In the genomic region with DNA sequence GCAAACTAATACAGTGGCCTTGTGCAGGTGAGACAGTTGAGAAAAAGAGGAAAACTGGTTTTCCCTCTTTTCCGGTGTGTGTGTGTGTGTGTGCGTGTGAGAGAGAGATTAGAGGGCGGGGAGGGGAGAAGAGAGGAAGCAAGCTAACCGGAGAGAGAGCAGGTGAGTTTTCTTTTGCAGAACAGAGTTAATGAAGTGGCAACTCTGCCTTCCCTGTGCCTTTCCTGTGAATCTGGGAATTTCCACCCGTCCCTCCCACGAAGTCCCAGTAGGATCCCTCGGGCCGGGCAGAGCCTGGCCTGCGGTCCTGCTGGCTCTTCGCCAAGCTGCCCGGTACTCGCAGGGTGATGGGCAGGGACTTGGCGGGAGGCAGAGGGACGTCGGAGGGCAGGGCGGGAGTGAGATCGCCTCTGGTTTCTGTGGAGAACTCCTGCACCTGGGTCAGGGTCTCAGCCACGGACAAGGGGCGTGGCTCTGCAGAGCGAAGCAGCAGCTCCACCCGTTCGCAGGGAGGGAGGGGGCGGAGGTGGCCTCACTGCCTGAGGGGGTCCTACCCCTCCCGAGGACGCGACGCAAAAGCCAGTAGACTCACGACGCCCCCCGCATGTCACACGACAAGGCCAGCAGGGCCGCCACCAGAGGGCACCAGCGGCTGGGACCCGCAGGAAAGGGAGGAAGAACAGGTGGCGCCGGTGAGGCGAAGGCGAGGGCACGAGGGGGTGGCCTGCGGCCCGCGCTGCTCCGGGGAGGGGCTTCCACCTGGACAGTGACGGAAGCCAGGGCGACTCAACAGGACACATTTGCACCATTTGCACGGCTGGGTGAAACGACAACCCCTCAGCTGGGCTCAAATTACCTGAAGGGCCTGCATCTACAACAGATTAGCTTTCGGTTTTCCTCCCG, we compare ENCODE assay signal across 1 cellular context.
A peak's percentile ranks its signal among the peaks of the same experiment; 100 is the strongest.
TF ChIP-seq lines count a peak whose summit lies in the region.

No MANE protein-coding gene starts in this region.

TF ChIP-seq in WTC11, 78 proteins besides CTCF, POLR2A, EP300 and RAD21 (continued from another document and continues in another):
- TF ChIP-seq ZNF317 (CRISPR knock-in tag; IDR thresholded peaks at IDR 0.05; ENCODE audit: borderline replicate concordance, low read depth) (peak; percentile 79; the same call in 1 of the 2 replicates), ZNF671 (CRISPR knock-in tag; IDR thresholded peaks at IDR 0.05) (no peak; the same call in 1 of the 2 replicates), KAT7 (CRISPR knock-in tag; IDR thresholded peaks at IDR 0.05; ENCODE audit: borderline replicate concordance) (peak; percentile 57; the same call in 1 of the 2 replicates), CREB1 (CRISPR knock-in tag; IDR thresholded peaks at IDR 0.05) (peak; percentile 98), ATF1 (CRISPR knock-in tag; IDR thresholded peaks at IDR 0.05) (no peak), CREM (CRISPR knock-in tag; IDR thresholded peaks at IDR 0.05) (peak; percentile 85; the same call in 1 of the 2 replicates), RELA (CRISPR knock-in tag; IDR thresholded peaks at IDR 0.05; ENCODE audit: borderline replicate concordance) (peak; percentile 97), SMAD4 (CRISPR knock-in tag; IDR thresholded peaks at IDR 0.05) (peak; percentile 85), PRRX2 (CRISPR knock-in tag; IDR thresholded peaks at IDR 0.05) (no peak), ZNF396 (CRISPR knock-in tag; IDR thresholded peaks at IDR 0.05; ENCODE audit: borderline replicate concordance) (0 out of 2 replicates have a peak, but pooled peaks have one; percentile 4), NR3C1 (CRISPR knock-in tag; conservative IDR thresholded peaks at IDR 0.05; ENCODE audit: low read depth) (no peak), ZNF232 (CRISPR knock-in tag; IDR thresholded peaks at IDR 0.05) (peak; percentile 99), TCF7 (CRISPR knock-in tag; IDR thresholded peaks at IDR 0.05; ENCODE audit: low read depth) (peak; percentile 96), MYBL2 (CRISPR knock-in tag; IDR thresholded peaks at IDR 0.05) (peak; percentile 98), FOXJ3 (CRISPR knock-in tag; IDR thresholded peaks at IDR 0.05; ENCODE audit: borderline replicate concordance) (no peak), SMAD3 (CRISPR knock-in tag; IDR thresholded peaks at IDR 0.05; ENCODE audit: borderline replicate concordance) (peak; percentile 95), IRF2 (CRISPR knock-in tag; IDR thresholded peaks at IDR 0.05; ENCODE audit: borderline replicate concordance, low read depth) (peak; percentile 92)
- TF ChIP-seq, protein P1, sequence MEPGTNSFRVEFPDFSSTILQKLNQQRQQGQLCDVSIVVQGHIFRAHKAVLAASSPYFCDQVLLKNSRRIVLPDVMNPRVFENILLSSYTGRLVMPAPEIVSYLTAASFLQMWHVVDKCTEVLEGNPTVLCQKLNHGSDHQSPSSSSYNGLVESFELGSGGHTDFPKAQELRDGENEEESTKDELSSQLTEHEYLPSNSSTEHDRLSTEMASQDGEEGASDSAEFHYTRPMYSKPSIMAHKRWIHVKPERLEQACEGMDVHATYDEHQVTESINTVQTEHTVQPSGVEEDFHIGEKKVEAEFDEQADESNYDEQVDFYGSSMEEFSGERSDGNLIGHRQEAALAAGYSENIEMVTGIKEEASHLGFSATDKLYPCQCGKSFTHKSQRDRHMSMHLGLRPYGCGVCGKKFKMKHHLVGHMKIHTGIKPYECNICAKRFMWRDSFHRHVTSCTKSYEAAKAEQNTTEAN (CRISPR knock-in tag; IDR thresholded peaks at IDR 0.05) = peak; percentile 99
- TF ChIP-seq, protein P2, sequence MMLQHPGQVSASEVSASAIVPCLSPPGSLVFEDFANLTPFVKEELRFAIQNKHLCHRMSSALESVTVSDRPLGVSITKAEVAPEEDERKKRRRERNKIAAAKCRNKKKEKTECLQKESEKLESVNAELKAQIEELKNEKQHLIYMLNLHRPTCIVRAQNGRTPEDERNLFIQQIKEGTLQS (CRISPR knock-in tag; conservative IDR thresholded peaks at IDR 0.05) = peak; percentile 90
- TF ChIP-seq, protein P3, sequence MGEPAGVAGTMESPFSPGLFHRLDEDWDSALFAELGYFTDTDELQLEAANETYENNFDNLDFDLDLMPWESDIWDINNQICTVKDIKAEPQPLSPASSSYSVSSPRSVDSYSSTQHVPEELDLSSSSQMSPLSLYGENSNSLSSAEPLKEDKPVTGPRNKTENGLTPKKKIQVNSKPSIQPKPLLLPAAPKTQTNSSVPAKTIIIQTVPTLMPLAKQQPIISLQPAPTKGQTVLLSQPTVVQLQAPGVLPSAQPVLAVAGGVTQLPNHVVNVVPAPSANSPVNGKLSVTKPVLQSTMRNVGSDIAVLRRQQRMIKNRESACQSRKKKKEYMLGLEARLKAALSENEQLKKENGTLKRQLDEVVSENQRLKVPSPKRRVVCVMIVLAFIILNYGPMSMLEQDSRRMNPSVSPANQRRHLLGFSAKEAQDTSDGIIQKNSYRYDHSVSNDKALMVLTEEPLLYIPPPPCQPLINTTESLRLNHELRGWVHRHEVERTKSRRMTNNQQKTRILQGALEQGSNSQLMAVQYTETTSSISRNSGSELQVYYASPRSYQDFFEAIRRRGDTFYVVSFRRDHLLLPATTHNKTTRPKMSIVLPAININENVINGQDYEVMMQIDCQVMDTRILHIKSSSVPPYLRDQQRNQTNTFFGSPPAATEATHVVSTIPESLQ (CRISPR knock-in tag; IDR thresholded peaks at IDR 0.05) = no peak
- TF ChIP-seq, protein P4, sequence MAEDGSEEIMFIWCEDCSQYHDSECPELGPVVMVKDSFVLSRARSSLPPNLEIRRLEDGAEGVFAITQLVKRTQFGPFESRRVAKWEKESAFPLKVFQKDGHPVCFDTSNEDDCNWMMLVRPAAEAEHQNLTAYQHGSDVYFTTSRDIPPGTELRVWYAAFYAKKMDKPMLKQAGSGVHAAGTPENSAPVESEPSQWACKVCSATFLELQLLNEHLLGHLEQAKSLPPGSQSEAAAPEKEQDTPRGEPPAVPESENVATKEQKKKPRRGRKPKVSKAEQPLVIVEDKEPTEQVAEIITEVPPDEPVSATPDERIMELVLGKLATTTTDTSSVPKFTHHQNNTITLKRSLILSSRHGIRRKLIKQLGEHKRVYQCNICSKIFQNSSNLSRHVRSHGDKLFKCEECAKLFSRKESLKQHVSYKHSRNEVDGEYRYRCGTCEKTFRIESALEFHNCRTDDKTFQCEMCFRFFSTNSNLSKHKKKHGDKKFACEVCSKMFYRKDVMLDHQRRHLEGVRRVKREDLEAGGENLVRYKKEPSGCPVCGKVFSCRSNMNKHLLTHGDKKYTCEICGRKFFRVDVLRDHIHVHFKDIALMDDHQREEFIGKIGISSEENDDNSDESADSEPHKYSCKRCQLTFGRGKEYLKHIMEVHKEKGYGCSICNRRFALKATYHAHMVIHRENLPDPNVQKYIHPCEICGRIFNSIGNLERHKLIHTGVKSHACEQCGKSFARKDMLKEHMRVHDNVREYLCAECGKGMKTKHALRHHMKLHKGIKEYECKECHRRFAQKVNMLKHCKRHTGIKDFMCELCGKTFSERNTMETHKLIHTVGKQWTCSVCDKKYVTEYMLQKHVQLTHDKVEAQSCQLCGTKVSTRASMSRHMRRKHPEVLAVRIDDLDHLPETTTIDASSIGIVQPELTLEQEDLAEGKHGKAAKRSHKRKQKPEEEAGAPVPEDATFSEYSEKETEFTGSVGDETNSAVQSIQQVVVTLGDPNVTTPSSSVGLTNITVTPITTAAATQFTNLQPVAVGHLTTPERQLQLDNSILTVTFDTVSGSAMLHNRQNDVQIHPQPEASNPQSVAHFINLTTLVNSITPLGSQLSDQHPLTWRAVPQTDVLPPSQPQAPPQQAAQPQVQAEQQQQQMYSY (CRISPR knock-in tag; IDR thresholded peaks at IDR 0.05) = peak; percentile 74
- TF ChIP-seq, protein P5, sequence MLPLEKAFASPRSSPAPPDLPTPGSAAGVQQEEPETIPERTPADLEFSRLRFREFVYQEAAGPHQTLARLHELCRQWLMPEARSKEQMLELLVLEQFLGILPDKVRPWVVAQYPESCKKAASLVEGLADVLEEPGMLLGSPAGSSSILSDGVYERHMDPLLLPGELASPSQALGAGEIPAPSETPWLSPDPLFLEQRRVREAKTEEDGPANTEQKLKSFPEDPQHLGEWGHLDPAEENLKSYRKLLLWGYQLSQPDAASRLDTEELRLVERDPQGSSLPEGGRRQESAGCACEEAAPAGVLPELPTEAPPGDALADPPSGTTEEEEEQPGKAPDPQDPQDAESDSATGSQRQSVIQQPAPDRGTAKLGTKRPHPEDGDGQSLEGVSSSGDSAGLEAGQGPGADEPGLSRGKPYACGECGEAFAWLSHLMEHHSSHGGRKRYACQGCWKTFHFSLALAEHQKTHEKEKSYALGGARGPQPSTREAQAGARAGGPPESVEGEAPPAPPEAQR (CRISPR knock-in tag; IDR thresholded peaks at IDR 0.05) = no peak
- TF ChIP-seq, protein P6, sequence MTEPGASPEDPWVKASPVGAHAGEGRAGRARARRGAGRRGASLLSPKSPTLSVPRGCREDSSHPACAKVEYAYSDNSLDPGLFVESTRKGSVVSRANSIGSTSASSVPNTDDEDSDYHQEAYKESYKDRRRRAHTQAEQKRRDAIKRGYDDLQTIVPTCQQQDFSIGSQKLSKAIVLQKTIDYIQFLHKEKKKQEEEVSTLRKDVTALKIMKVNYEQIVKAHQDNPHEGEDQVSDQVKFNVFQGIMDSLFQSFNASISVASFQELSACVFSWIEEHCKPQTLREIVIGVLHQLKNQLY (CRISPR knock-in tag; IDR thresholded peaks at IDR 0.05) = 0 out of 2 replicates have a peak, but pooled peaks have one; percentile 61
- TF ChIP-seq, protein P7, sequence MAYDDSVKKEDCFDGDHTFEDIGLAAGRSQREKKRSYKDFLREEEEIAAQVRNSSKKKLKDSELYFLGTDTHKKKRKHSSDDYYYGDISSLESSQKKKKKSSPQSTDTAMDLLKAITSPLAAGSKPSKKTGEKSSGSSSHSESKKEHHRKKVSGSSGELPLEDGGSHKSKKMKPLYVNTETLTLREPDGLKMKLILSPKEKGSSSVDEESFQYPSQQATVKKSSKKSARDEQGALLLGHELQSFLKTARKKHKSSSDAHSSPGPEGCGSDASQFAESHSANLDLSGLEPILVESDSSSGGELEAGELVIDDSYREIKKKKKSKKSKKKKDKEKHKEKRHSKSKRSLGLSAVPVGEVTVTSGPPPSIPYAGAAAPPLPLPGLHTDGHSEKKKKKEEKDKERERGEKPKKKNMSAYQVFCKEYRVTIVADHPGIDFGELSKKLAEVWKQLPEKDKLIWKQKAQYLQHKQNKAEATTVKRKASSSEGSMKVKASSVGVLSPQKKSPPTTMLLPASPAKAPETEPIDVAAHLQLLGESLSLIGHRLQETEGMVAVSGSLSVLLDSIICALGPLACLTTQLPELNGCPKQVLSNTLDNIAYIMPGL (CRISPR knock-in tag; IDR thresholded peaks at IDR 0.05) = peak; percentile 99
- TF ChIP-seq, protein P8, sequence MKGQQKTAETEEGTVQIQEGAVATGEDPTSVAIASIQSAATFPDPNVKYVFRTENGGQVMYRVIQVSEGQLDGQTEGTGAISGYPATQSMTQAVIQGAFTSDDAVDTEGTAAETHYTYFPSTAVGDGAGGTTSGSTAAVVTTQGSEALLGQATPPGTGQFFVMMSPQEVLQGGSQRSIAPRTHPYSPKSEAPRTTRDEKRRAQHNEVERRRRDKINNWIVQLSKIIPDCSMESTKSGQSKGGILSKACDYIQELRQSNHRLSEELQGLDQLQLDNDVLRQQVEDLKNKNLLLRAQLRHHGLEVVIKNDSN (CRISPR knock-in tag; IDR thresholded peaks at IDR 0.05) = peak; percentile 88
- TF ChIP-seq, protein P9, sequence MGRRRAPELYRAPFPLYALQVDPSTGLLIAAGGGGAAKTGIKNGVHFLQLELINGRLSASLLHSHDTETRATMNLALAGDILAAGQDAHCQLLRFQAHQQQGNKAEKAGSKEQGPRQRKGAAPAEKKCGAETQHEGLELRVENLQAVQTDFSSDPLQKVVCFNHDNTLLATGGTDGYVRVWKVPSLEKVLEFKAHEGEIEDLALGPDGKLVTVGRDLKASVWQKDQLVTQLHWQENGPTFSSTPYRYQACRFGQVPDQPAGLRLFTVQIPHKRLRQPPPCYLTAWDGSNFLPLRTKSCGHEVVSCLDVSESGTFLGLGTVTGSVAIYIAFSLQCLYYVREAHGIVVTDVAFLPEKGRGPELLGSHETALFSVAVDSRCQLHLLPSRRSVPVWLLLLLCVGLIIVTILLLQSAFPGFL (CRISPR knock-in tag; IDR thresholded peaks at IDR 0.05; ENCODE audit: borderline replicate concordance) = peak; percentile 81; the same call in 1 of the 2 replicates
- TF ChIP-seq, protein P10, sequence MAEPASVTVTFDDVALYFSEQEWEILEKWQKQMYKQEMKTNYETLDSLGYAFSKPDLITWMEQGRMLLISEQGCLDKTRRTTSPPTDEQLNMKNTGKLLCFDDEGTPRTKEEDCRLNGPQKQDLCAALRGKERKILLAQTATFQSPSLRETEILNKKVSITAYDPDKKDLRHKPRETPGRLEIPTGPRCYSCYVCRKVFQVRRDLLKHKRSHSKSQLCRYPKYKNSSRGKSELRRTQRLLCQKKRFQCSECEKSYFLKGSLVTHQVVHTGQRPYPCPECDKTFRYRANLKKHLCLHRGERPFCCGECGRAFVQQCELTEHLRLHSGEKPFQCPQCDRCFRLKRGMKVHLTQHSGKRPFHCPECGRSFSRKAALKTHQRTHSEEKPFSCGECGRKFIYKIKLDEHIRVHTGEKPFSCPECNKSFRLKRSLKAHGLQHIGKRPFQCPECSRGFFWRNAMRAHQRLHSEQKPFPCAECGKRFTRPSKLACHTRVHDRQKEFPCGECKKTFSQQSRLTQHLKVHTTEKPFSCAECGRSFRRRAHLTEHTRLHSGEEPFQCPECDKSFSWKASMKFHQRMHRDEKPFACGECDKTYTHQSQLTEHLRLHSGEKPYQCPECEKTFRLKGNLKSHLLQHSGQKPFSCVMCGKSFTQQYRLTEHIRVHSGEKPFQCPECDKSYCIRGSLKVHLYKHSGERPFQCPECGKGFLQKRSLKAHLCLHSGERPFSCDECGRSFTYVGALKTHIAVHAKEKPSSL (CRISPR knock-in tag; conservative IDR thresholded peaks at IDR 0.05) = no peak
- TF ChIP-seq, protein P11, sequence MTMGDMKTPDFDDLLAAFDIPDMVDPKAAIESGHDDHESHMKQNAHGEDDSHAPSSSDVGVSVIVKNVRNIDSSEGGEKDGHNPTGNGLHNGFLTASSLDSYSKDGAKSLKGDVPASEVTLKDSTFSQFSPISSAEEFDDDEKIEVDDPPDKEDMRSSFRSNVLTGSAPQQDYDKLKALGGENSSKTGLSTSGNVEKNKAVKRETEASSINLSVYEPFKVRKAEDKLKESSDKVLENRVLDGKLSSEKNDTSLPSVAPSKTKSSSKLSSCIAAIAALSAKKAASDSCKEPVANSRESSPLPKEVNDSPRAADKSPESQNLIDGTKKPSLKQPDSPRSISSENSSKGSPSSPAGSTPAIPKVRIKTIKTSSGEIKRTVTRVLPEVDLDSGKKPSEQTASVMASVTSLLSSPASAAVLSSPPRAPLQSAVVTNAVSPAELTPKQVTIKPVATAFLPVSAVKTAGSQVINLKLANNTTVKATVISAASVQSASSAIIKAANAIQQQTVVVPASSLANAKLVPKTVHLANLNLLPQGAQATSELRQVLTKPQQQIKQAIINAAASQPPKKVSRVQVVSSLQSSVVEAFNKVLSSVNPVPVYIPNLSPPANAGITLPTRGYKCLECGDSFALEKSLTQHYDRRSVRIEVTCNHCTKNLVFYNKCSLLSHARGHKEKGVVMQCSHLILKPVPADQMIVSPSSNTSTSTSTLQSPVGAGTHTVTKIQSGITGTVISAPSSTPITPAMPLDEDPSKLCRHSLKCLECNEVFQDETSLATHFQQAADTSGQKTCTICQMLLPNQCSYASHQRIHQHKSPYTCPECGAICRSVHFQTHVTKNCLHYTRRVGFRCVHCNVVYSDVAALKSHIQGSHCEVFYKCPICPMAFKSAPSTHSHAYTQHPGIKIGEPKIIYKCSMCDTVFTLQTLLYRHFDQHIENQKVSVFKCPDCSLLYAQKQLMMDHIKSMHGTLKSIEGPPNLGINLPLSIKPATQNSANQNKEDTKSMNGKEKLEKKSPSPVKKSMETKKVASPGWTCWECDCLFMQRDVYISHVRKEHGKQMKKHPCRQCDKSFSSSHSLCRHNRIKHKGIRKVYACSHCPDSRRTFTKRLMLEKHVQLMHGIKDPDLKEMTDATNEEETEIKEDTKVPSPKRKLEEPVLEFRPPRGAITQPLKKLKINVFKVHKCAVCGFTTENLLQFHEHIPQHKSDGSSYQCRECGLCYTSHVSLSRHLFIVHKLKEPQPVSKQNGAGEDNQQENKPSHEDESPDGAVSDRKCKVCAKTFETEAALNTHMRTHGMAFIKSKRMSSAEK (CRISPR knock-in tag; IDR thresholded peaks at IDR 0.05; ENCODE audit: borderline replicate concordance) = peak; percentile 84; the same call in 1 of the 2 replicates
